In the genomic region with DNA sequence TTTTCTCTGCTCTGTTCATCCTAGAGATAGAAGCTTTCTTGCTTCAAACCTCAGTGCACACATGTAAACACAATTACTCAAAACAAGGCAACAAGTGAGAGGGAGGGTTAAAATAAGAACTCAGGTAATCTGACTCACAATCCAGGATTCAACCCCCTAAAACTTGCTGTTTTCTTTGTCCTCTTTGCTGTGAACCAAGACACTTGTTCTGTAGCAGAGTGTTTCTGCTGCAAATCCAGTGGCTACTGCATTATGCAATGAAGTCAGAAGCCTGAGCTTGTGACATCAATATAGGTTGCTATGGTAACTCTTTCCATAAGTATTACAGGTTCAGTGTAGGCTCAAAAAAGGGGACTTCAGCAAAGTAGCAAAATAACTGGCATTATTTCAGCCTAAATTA, we compare ENCODE assay signal across 15 cellular contexts.
DNase-seq lines count a peak whose midpoint lies in the region; ATAC-seq and TF ChIP-seq lines count a peak whose summit lies in the region.
"Had no signal": no experiment of that assay in that cellular context is flagged by ENCODE, and none has a peak within 500 bp of the region (broad histone marks: within the 10 kb centered on the region; RNA-seq: fewer than 3 reads in every experiment).

No MANE protein-coding gene starts in this region.

- no peak for DNase-seq in CD4-positive, alpha-beta T cell
- DNase-seq in M059J (ENCODE audit: low read depth): peak; percentile 34
- peak; percentile 60 for DNase-seq in amniotic epithelial cell (ENCODE audit: low read depth)
- DNase-seq in inferior parietal cortex (ENCODE audit: extremely low spot score): peak; percentile 57
- no peak for DNase-seq in DMS79 (lab: John Stamatoyannopoulos, UW)
- no peak for DNase-seq in ascending aorta (ENCODE audit: low spot score in 2 of 2)
- DNase-seq: activated CD4-positive, alpha-beta T cell treated with anti-CD3 and anti-CD28 coated beads for 48 hours; BE2C; heart right ventricle; midbrain; sigmoid colon had no signal

- H3K27ac ChIP-seq in CD4-positive, alpha-beta T cell (ENCODE audit: low read depth, low read length): no peak overlapping the region
- no peak overlapping the region for H3K27ac ChIP-seq in ascending aorta
- H3K27ac ChIP-seq: sigmoid colon had no signal

- H3K9me3 ChIP-seq in CD4-positive, alpha-beta T cell (ENCODE audit: control insufficient read depth, low read length): no peaks in the 10 kb centered on the region
- no peaks in the 10 kb centered on the region for H3K9me3 ChIP-seq in ascending aorta
- H3K9me3 ChIP-seq: BE2C, heart right ventricle, sigmoid colon had no signal

- H3K27me3 Mint-ChIP-seq in CD4-positive, alpha-beta T cell: no peaks in the 10 kb centered on the region
- H3K27me3 Mint-ChIP-seq: dendritic cell treated with granulocyte-macrophage colony-stimulating factor and Interleukin-4, amounts not matched to agents 40 ng/mL and 50 ng/mL, for 4 days had no signal

- no peak for TF ChIP-seq CTCF in CD4-positive, alpha-beta T cell (IDR thresholded peaks at IDR 0.05)
- no peak for TF ChIP-seq CTCF in ascending aorta (IDR thresholded peaks at IDR 0.05)

- H3K36me3 Mint-ChIP-seq in CD4-positive, alpha-beta T cell (ENCODE audit: low read depth): no peaks in the 10 kb centered on the region

- peak; percentile 21 for ATAC-seq in CD4-positive, alpha-beta T cell (ENCODE audit: poor library complexity)
- ATAC-seq in GM18868 (IDR thresholded peaks at IDR 0.05; ENCODE audit: unreplicated experiment) (no peak), GM21360 (IDR thresholded peaks at IDR 0.05; ENCODE audit: unreplicated experiment) (no peak)
- ATAC-seq: heart right ventricle had no signal

- intact Hi-C loops in CD4-positive, alpha-beta T cell (cut with DNase I, micrococcal nuclease): no loop called here
- intact Hi-C loops in ascending aorta (cut with DNase I): no loop called here

- H3K4me1 Mint-ChIP-seq in CD4-positive, alpha-beta T cell (ENCODE audit: low read depth): peaks cover 8% of the 10 kb centered on the region

- H3K27ac Mint-ChIP-seq in CD4-positive, alpha-beta T cell: no peak overlapping the region
- H3K27ac Mint-ChIP-seq: activated T-helper 2 cell treated with anti-CD3 and anti-CD28 coated beads, Interferon-gamma antibody, Interleukin-2, Interleukin-4, amounts not matched to agents 10 μg/mL and 5 μg/mL and 100 μg/mL, durations not matched to agents 14 hours and 24 hours and 36 hours; dendritic cell treated with granulocyte-macrophage colony-stimulating factor and Interleukin-4, amounts not matched to agents 40 ng/mL and 50 ng/mL, for 4 days had no signal

- no peaks in the 10 kb centered on the region for H3K27me3 ChIP-seq in CD4-positive, alpha-beta T cell (ENCODE audit: control insufficient read depth, insufficient read depth, low read length)
- no peaks in the 10 kb centered on the region for H3K27me3 ChIP-seq in ascending aorta
- H3K27me3 ChIP-seq: BE2C, heart right ventricle, sigmoid colon had no signal

- CTCF ChIA-PET in CD4-positive, alpha-beta T cell (lab: Charles Lee): no interaction called here

- POLR2A ChIA-PET in CD4-positive, alpha-beta T cell (lab: Charles Lee): interaction anchor here (0.7 kb wide), 1 partner anchor 79 kb away, joined by 3 read pairs; no protein-coding TSS in a partner anchor

- no peaks in the 10 kb centered on the region for H3K4me1 ChIP-seq in ascending aorta
- H3K4me1 ChIP-seq: sigmoid colon had no signal

- no peak overlapping the region for H3K4me3 Mint-ChIP-seq in CD4-positive, alpha-beta T cell
- H3K4me3 Mint-ChIP-seq: dendritic cell treated with granulocyte-macrophage colony-stimulating factor and Interleukin-4, amounts not matched to agents 40 ng/mL and 50 ng/mL, for 4 days had no signal

- no peak overlapping the region for H3K4me3 ChIP-seq in ascending aorta
- H3K4me3 ChIP-seq: heart right ventricle, sigmoid colon had no signal

- H3K36me3 ChIP-seq in ascending aorta: no peaks in the 10 kb centered on the region
- H3K36me3 ChIP-seq: BE2C, heart right ventricle, sigmoid colon had no signal

- peaks cover 2% of the 10 kb centered on the region for H3K9me3 Mint-ChIP-seq in CD4-positive, alpha-beta T cell
- H3K9me3 Mint-ChIP-seq: dendritic cell treated with granulocyte-macrophage colony-stimulating factor and Interleukin-4, amounts not matched to agents 40 ng/mL and 50 ng/mL, for 4 days had no signal

Comparison
In these comparisons a context has a peak if more than half of its experiments do, and no peak if none do; other contexts are left out.
1. DNase-seq: peak in M059J (single experiment), amniotic epithelial cell (single experiment) and inferior parietal cortex (single experiment); none in CD4-positive, alpha-beta T cell (0 of 10), DMS79 (single experiment) and ascending aorta (0 of 2).